In the genomic region with DNA sequence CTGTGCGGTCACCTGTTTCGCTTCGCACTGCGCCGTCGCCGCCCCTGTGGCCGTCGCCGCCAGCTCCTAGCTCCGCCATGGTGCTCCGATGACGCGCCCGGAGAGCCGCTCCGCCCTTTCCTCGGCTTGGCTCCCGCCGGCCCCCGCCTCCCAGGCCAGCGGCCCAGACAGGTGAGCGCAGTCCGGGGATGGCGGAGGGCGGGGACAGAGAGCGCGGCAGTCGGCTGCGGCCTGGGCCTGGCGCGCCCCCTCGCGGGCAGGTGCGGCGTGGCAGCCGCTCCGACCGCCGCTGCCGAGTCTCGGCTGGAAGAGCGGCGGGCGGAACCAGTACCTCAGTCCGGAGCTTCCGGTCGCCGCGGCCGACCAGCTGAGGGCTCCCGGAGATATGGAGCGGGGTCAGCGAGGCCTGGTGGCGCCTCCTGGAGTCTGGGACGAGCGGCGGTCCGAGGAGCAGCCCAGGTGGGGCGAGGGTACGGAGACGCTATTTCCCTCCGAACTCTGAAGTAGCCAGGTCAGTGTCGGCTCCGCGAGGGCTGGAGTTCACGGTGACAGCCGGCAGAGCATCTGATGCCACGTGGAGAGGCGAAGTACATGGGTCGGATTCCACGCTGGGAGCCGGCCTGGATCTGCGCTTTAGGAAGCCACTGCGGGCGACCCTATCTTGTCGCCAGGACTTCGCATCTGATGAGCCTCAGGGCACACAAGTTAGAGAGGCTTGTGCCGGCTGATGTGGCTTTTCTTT, we compare ENCODE assay signal across 8 cellular contexts. TPM values are rescaled to one million over a fixed set of nuclear protein-coding genes. Genes with fewer than 3 reads are reported as not detected.
DNase-seq lines count a peak whose midpoint lies in the region; ATAC-seq, FAIRE-seq and TF ChIP-seq lines count a peak whose summit lies in the region.

TSS of gene MAP7 (minus strand) at position 93 of the 742 bp plus-strand sequence. CDS start at position 79, 14 bp downstream.

- H2AFZ ChIP-seq in PC-9, result peak within 1 kb of the TSS; percentile 91

- peaks cover 42% of the 10 kb centered on the region for H3K79me2 ChIP-seq in PC-9 (ENCODE audit: low read depth)

- no peak for TF ChIP-seq POLR2A in suprapubic skin (IDR thresholded peaks at IDR 0.05)

- H3K36me3 ChIP-seq in PC-9 (ENCODE audit: low read depth), result no peaks in the 10 kb centered on the region
- no peaks in the 10 kb centered on the region for H3K36me3 ChIP-seq in suprapubic skin

- CTCF ChIA-PET in PC-9 (lab: Charles Lee), result interaction anchor here (0.6 to 0.7 kb wide), 6 partner anchors 93 to 1016 kb away, joined by 3 to 13 read pairs (median 4); no protein-coding TSS in a partner anchor

- 2% methylated on average over 10 of the region's 79 CpGs for WGBS in suprapubic skin

- no peaks in the 10 kb centered on the region for H3K36me3 Mint-ChIP-seq in neural crest cell (ENCODE audit: low read depth)

- no TSS peak for BruUV-seq in PC-9 (replicated peaks; lab: Mats Ljungman, UMichigan)

- H3K27ac ChIP-seq in PC-9 (peak within 1 kb of the TSS; percentile 49), suprapubic skin (peak within 1 kb of the TSS; percentile 87)

- ATAC-seq in HG03432 (IDR thresholded peaks at IDR 0.05; ENCODE audit: unreplicated experiment), result peak; percentile 83

- H3K9me3 Mint-ChIP-seq in neural crest cell, result no peaks in the 10 kb centered on the region

- intact Hi-C loops in PC-9 (cut with micrococcal nuclease; ENCODE audit: unreplicated experiment), result loop anchor here (1.0 to 5.0 kb wide), 4 partner anchors 233 to 1043 kb away; partner anchors contain the start of genes BCLAF1 and MTFR2

- peaks cover 4% of the 10 kb centered on the region for H3K4me1 Mint-ChIP-seq in neural crest cell

- H3K4me1 ChIP-seq in PC-9 (replicated peaks; ENCODE audit: insufficient read depth) (peaks cover 28% of the 10 kb centered on the region), suprapubic skin (peaks cover 25% of the 10 kb centered on the region)

- H3K27me3 ChIP-seq in PC-9 (ENCODE audit: insufficient read depth, low read depth), result no peaks in the 10 kb centered on the region
- no peaks in the 10 kb centered on the region for H3K27me3 ChIP-seq in suprapubic skin

- H3K9me2 ChIP-seq in PC-9 (ENCODE audit: insufficient read depth), result no peaks in the 10 kb centered on the region

- no peak within 1 kb of the TSS for H3K27ac Mint-ChIP-seq in neural crest cell (ENCODE audit: unreplicated experiment)

- H4K20me1 ChIP-seq in PC-9 (ENCODE audit: insufficient read depth), result peaks cover 10% of the 10 kb centered on the region

- H3K27me3 Mint-ChIP-seq in neural crest cell (ENCODE audit: low read depth), result peaks cover 88% of the 10 kb centered on the region

- peak; percentile 92 for TF ChIP-seq CTCF in PC-9 (conservative IDR thresholded peaks at IDR 0.05)
- peak; percentile 62 for TF ChIP-seq CTCF in fibroblast of villous mesenchyme (IDR thresholded peaks at IDR 0.05; ENCODE audit: insufficient read depth, low read depth, low read length)
- peak; percentile 98 for TF ChIP-seq CTCF in neural crest cell (conservative IDR thresholded peaks at IDR 0.05)
- peak; percentile 39 to 98 for TF ChIP-seq CTCF in suprapubic skin (IDR thresholded peaks at IDR 0.05)

- H3F3A ChIP-seq in PC-9 (ENCODE audit: insufficient read depth, low read depth), result peaks cover 8% of the 10 kb centered on the region; the same call in 1 of the 2 replicates

- H3K4me3 Mint-ChIP-seq in neural crest cell, result peak within 1 kb of the TSS; percentile 79

- no peak for TF ChIP-seq EP300 in suprapubic skin (IDR thresholded peaks at IDR 0.05)

- POLR2A ChIA-PET in PC-9 (lab: Charles Lee; ENCODE audit: unreplicated experiment), result interaction anchor here (0.5 to 1.7 kb wide), 5 partner anchors 60 to 269 kb away, joined by 3 to 9 read pairs (median 4); partner anchors contain the start of genes BCLAF1 and MAP3K5

- DNase-seq in Ammon's horn (ENCODE audit: low spot score) (peak; percentile 64), GM19239 (ENCODE audit: insufficient read length, low spot score) (peak; percentile 83), PC-9 (peak; percentile 85 to 95), fibroblast of villous mesenchyme (ENCODE audit: low read depth) (peak; percentile 18), neural crest cell (ENCODE audit: low read depth, low spot score) (peak; percentile 23), suprapubic skin (ENCODE audit: low spot score in 2 of 2) (peak; percentile 79 to 85)
- DNase-seq in activated T-helper 1 cell treated with anti-CD3 and anti-CD28 coated beads, Interleukin-2, amount 50 U/mL, for 16 hours (ENCODE audit: low read depth in 1 of 2, low spot score in 1 of 2), result peak; percentile 24 to 51

- H3K9me3 ChIP-seq in PC-9 (ENCODE audit: insufficient read depth, low read depth), result no peaks in the 10 kb centered on the region
- no peaks in the 10 kb centered on the region for H3K9me3 ChIP-seq in suprapubic skin

- peak within 1 kb of the TSS; percentile 84 for H3K4me2 ChIP-seq in PC-9

- H3K4me3 ChIP-seq in PC-9 (peak within 1 kb of the TSS; percentile 85), fibroblast of villous mesenchyme (ENCODE audit: low read depth, low read length) (peak within 1 kb of the TSS; percentile 63), suprapubic skin (peak within 1 kb of the TSS; percentile 73)

- FAIRE-seq in GM19239 (lab: Jason Lieb, UNC), result no peak

RNA-seq across cellular contexts. Expression of gene MAP7, which starts in this region (rescaled TPM):
- total RNA-seq in PC-9 (2021) (27.5 and 33.7 TPM in 2 replicates), fibroblast of villous mesenchyme (0.64 and 1.3 TPM in 2 replicates), neural crest cell (1.3 and 1.4 TPM in 2 replicates), suprapubic skin (10 to 100 TPM; 25.9 to 41.0 (median 28.8) TPM)

Comparison
In these comparisons a context has a peak if more than half of its experiments do, and no peak if none do; other contexts are left out.
1. Peak in every context shown above with its lines: DNase-seq, ATAC-seq, H3K4me3 ChIP-seq and H3K27ac ChIP-seq.
2. RNA of gene MAP7 (total RNA-seq): 27.5 to 33.7 TPM in PC-9 and 25.9 to 41.0 TPM in suprapubic skin; 1.3 to 1.4 TPM in neural crest cell and 0.64 to 1.3 TPM in fibroblast of villous mesenchyme; every median in the first group is over 10 times any median in the second.
3. DNase-seq: peak in every context shown above with its lines; median percentile 90 in PC-9; 83 in GM19239; 82 in suprapubic skin; 64 in Ammon's horn; 38 in activated T-helper 1 cell treated with anti-CD3 and anti-CD28 coated beads, Interleukin-2, amount 50 U/mL, for 16 hours; 23 in neural crest cell; 18 in fibroblast of villous mesenchyme.